Comparison of ENCODE assay signal across 17 cellular contexts in the genomic region with DNA sequence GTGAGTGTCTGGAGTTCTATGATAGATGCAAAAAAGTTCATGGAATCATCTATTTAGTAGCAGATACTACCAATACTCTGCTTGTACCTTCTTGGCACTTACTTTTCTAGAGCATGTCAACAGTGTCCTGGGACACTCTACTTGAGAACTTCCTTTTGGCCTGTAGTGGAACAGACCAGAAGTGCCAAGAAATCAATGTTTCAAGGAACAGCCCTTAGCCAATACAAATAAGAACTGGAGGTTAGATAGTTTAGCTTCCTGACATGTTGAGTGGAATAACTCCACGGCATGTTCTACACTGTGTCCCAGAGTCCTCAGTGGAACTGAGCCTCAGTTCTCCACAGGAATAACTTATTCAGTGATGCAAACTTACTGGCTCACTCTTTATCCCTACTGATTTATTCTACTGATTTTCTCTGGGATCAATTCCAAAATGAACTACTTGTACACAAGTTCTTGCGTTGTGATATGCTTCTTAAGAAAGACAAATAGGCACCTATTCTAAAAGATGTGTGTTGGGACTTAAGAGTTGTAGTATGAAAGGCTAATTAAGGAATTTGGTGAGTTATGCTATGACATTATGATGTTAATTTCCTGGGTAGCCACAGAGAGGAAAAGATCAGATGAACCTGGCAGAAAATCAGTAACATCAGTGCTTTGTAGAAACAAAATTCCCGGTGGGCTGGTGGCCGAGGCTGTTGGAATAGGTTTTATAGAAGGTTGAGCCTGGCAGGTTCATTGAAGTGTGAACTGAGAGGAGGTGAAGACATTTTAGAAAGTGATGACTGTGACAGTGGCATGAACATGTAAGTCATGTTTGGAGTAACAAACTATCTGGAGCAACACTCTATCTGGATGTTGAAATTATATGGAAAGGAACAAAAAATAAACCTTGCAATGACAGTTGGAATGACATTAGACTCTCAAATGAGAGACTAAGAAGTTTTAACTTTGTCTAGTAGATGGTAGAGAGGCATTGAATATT.
DNase-seq lines count a peak whose midpoint lies in the region; ATAC-seq and TF ChIP-seq lines count a peak whose summit lies in the region.
"Had no signal": no experiment of that assay in that cellular context is flagged by ENCODE, and none has a peak within 500 bp of the region (broad histone marks: within the 10 kb centered on the region; RNA-seq: fewer than 3 reads in every experiment).

No MANE protein-coding gene starts in this region.

- H3K9me3 ChIP-seq in right atrium auricular region (no peaks in the 10 kb centered on the region), heart right ventricle (no peaks in the 10 kb centered on the region), lung (ENCODE audit: control insufficient read depth in 2 of 2, insufficient read depth in 1 of 2, low read length in 1 of 2) (no peaks in the 10 kb centered on the region)
- H3K9me3 ChIP-seq: HAP-1, SK-N-SH had no signal

- peak overlapping the region in 1 of 2 donors; percentile 4 for H3K27ac ChIP-seq in right atrium auricular region
- no peak overlapping the region for H3K27ac ChIP-seq in heart right ventricle
- no peak overlapping the region for H3K27ac ChIP-seq in lung (ENCODE audit: low read depth in 1 of 2, low read length in 1 of 2)
- H3K27ac ChIP-seq: 22Rv1 had no signal

- whole genome bisulfite sequencing in heart right ventricle, 2 donors = 42 to 47% methylated on average over 4 of the region's 4 CpGs
- 60 to 83% methylated on average over 4 of the region's 4 CpGs for WGBS in lung, 2 donors
- 67 to 74% methylated on average over 4 of the region's 4 CpGs for WGBS in lower leg skin, 2 donors

- ATAC-seq in Right ventricle myocardium inferior (peak; percentile 75), heart right ventricle (peak in 6 of 8 donors; percentile 12 to 74 (median 40)), lung (ENCODE audit: insufficient read depth, low FRiP score) (peak; percentile 34)

- TF ChIP-seq CTCF in right atrium auricular region (IDR thresholded peaks at IDR 0.05) (no peak), heart right ventricle (IDR thresholded peaks at IDR 0.05) (no peak), lung (IDR thresholded peaks at IDR 0.05; ENCODE audit: control extremely low read depth, extremely low read depth) (no peak), lower leg skin (IDR thresholded peaks at IDR 0.05) (no peak)

- H3K4me3 ChIP-seq in right atrium auricular region (no peak overlapping the region), heart right ventricle (no peak overlapping the region), lung (no peak overlapping the region), lower leg skin (ENCODE audit: low read depth, poor library complexity, severe bottlenecking) (no peak overlapping the region)
- H3K4me3 ChIP-seq: HAP-1 had no signal

- no peaks in the 10 kb centered on the region for H3K36me3 ChIP-seq in right atrium auricular region
- H3K36me3 ChIP-seq in heart right ventricle = no peaks in the 10 kb centered on the region
- no peaks in the 10 kb centered on the region for H3K36me3 ChIP-seq in lung (ENCODE audit: control insufficient read depth in 2 of 2, insufficient read depth in 2 of 2, low read length in 2 of 2)
- H3K36me3 ChIP-seq: HAP-1 had no signal

- TF ChIP-seq POLR2A in lower leg skin (IDR thresholded peaks at IDR 0.05) = no peak

- H3K27me3 ChIP-seq in right atrium auricular region (no peaks in the 10 kb centered on the region), heart right ventricle (no peaks in the 10 kb centered on the region), lung (ENCODE audit: control insufficient read depth, insufficient read depth) (no peaks in the 10 kb centered on the region)

- H3K4me1 ChIP-seq in right atrium auricular region (peaks cover 0 to 36% of the 10 kb centered on the region in 2 donors), heart right ventricle (peaks cover 0 to 49% (median 19%) of the 10 kb centered on the region in 9 donors), lung (ENCODE audit: control insufficient read depth in 2 of 2, insufficient read depth in 2 of 2, low read length in 2 of 2) (peaks cover 0 to 4% of the 10 kb centered on the region in 2 donors)
- H3K4me1 ChIP-seq: HAP-1 had no signal

- DNase-seq in Right ventricle myocardium inferior (ENCODE audit: missing footprints) (no peak), right atrium auricular region (ENCODE audit: low spot score) (no peak), heart right ventricle (no peak), lung (ENCODE audit: low spot score) (no peak), T-helper 1 cell (no peak), NCI-H774 (lab: John Stamatoyannopoulos, UW) (no peak), HCEC 1CT (no peak), lower leg skin (ENCODE audit: low spot score in 2 of 2) (no peak)
- DNase-seq: DND-41, NCI-H1092 treated with DMSO at 0.1 percent for 48 hours, NCI-H146, NCI-H2081, NCI-H2171 treated with DMSO at 0.1 percent for 48 hours, SHP77 treated with DMSO at 0.1 percent for 48 hours, SK-N-SH had no signal

- intact Hi-C loops in Right ventricle myocardium inferior (cut with DNase I) = loop anchor here (5.0 to 10.0 kb wide), 2 partner anchors 103 to 236 kb away; partner anchors contain the start of gene RBMS3
- intact Hi-C loops in heart right ventricle (cut with DNase I) = loop anchor here in 2 of 10 donors (10.0 kb wide), 2 partner anchors 96 to 586 kb away; no protein-coding TSS in a partner anchor
- intact Hi-C loops in lower leg skin (cut with DNase I; ENCODE audit: low total_unique reads) = no loop called here
